ENCODE assay signal across 15 cellular contexts in the genomic region with DNA sequence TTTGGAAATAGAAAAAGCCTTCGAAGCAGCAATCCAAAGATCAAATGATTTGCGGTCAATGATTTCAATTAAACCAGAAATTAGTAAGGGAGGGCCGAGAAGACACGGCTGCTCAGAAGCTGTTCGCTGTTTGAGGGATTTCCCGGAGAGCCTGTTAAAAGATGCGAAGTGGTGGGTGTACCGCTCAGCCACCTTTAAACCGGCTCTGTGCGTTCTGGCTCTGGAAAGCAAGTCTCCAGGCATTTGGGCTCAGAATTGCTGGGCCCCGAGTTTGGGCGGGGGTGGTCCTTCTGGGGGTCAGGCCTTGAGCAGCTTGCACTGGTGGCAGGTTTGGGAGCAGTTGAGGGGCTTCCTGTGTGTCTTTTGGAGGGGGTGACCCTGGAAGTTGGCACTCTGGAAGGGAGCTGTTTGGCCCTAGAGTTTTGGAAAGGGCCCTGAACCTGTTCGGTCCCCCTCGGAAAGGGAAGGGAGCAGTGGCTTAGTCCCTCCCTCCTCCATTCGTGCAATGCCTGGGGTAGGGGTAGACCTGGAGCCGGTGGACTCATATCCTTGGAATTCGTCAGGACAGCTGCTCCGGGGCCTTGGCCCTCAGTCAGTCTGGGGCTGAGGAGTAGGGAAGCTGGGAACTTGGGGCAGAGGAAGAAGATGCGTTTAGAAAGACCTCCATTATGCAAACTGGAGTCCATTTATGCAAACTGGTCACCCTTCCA. TPM values are rescaled to one million over a fixed set of nuclear protein-coding genes. Genes with fewer than 3 reads are reported as not detected.
DNase-seq lines count a peak whose midpoint lies in the region; ATAC-seq and TF ChIP-seq lines count a peak whose summit lies in the region.
"Had no signal": no experiment of that assay in that cellular context is flagged by ENCODE, and none has a peak within 500 bp of the region (broad histone marks: within the 10 kb centered on the region; RNA-seq: fewer than 3 reads in every experiment).

No MANE protein-coding gene starts in this region.

- peak overlapping the region; percentile 53 for H3K4me2 ChIP-seq in H9 (ENCODE audit: insufficient read depth, insufficient read length, low read length)

- H3K27ac Mint-ChIP-seq in H9, result no peak overlapping the region
- H3K27ac Mint-ChIP-seq in activated T-cell treated with anti-CD3 and anti-CD28 coated beads, Interleukin-2, amount 50 U/mL, for 72 hours, result no peak overlapping the region
- peak overlapping the region in 1 of 3 experiments; percentile 64 for H3K27ac Mint-ChIP-seq in nephron
- H3K27ac Mint-ChIP-seq in immature natural killer cell, result no peak overlapping the region
- H3K27ac Mint-ChIP-seq: activated B cell treated with CpG ODN at 0.5 μM for 24 hours had no signal

- H3K27me3 ChIP-seq in H9 (ENCODE audit: insufficient read depth, low read length), result peaks cover 98% of the 10 kb centered on the region

- peaks cover 10% of the 10 kb centered on the region for H3K23me2 ChIP-seq in H9 (ENCODE audit: insufficient read length, low read depth, low read length, poor library complexity, severe bottlenecking)

- H4K91ac ChIP-seq in H9 (ENCODE audit: insufficient read length, low read depth, low read length), result no peak overlapping the region

- TF ChIP-seq CTCF in C4-2B (conservative IDR thresholded peaks at IDR 0.05) (no peak), H9 (conservative IDR thresholded peaks at IDR 0.05) (no peak), nephron (IDR thresholded peaks at IDR 0.05; ENCODE audit: unreplicated experiment in 3 of 3) (no peak)

- H3K4me3 Mint-ChIP-seq in H9 (peak overlapping the region in 1 of 2 experiments; percentile 73; a peak in 3 of 5 replicates), nephron (peak overlapping the region; percentile 72 to 84 (median 77)), immature natural killer cell (peak overlapping the region in 1 of 5 donors; percentile 13)
- peak overlapping the region; percentile 70 to 89 for H3K4me3 Mint-ChIP-seq in activated T-cell treated with anti-CD3 and anti-CD28 coated beads, Interleukin-2, amount 50 U/mL, for 72 hours
- H3K4me3 Mint-ChIP-seq: activated B cell treated with CpG ODN at 0.5 μM for 24 hours had no signal

- no peak overlapping the region for H2BK15ac ChIP-seq in H9 (ENCODE audit: low read depth, low read length)

- WGBS in H9 (ENCODE audit: extremely low coverage, insufficient read length, low lambda C conversion rate), result no CpG with 5 or more reads among the region's 19 CpGs

- H3K36me3 Mint-ChIP-seq in H9 (ENCODE audit: insufficient read depth in 1 of 3, low read depth in 3 of 3) (peaks cover 0 to 2% (median under 1%) of the 10 kb centered on the region in 3 experiments; a peak in 3 of 7 replicates), nephron (ENCODE audit: low read depth) (no peaks in the 10 kb centered on the region), immature natural killer cell (peaks cover 0 to 7% (median 0%) of the 10 kb centered on the region in 3 donors)
- H3K36me3 Mint-ChIP-seq in activated T-cell treated with anti-CD3 and anti-CD28 coated beads, Interleukin-2, amount 50 U/mL, for 72 hours (ENCODE audit: insufficient read depth in 2 of 2), result peaks cover 0 to 5% of the 10 kb centered on the region in 2 donors

- H3K4me1 Mint-ChIP-seq in H9 (peaks cover 28 to 53% of the 10 kb centered on the region in 2 experiments), nephron (peaks cover 30% of the 10 kb centered on the region), immature natural killer cell (peaks cover 17 to 18% of the 10 kb centered on the region in 2 donors)
- H3K4me1 Mint-ChIP-seq in activated T-cell treated with anti-CD3 and anti-CD28 coated beads, Interleukin-2, amount 50 U/mL, for 72 hours (ENCODE audit: low read depth), result peaks cover 45% of the 10 kb centered on the region

- H3K4me1 ChIP-seq in H9 (ENCODE audit: insufficient read depth, low read length), result 0 out of 2 replicates have a peak, but pooled peaks cover 2% of the 10 kb centered on the region

- no peak overlapping the region for H3T11ph ChIP-seq in H9 (ENCODE audit: low read length)

- H3K79me2 ChIP-seq in H9 (ENCODE audit: insufficient read depth, low read length), result no peaks in the 10 kb centered on the region

- no peak overlapping the region for H2AK5ac ChIP-seq in H9 (ENCODE audit: insufficient read length, low read length)

- H2BK12ac ChIP-seq in H9 (ENCODE audit: insufficient read length, low read depth, low read length), result no peak overlapping the region

- peaks cover 2% of the 10 kb centered on the region for H4K20me1 ChIP-seq in H9 (ENCODE audit: control insufficient read depth, insufficient read depth, insufficient read length)

- H3K4ac ChIP-seq in H9 (ENCODE audit: low read depth, low read length), result no peak overlapping the region

- H3K18ac ChIP-seq in H9 (ENCODE audit: insufficient read length, low read depth, low read length), result no peak overlapping the region

- H3K9me3 Mint-ChIP-seq in H9 (peaks cover under 1 to 14% of the 10 kb centered on the region in 2 experiments; a peak in 3 of 5 replicates), nephron (no peaks in the 10 kb centered on the region), immature natural killer cell (no peaks in the 10 kb centered on the region)
- no peaks in the 10 kb centered on the region for H3K9me3 Mint-ChIP-seq in activated T-cell treated with anti-CD3 and anti-CD28 coated beads, Interleukin-2, amount 50 U/mL, for 72 hours
- H3K9me3 Mint-ChIP-seq: activated B cell treated with CpG ODN at 0.5 μM for 24 hours had no signal

- no peak overlapping the region for H3K56ac ChIP-seq in H9 (ENCODE audit: insufficient read length, low read depth, low read length)

- H4K8ac ChIP-seq in H9 (replicated peaks; ENCODE audit: insufficient read length, low read depth, low read length), result no peak overlapping the region

- no peaks in the 10 kb centered on the region for H3K9me3 ChIP-seq in H9 (ENCODE audit: control insufficient read depth, low read depth, low read length)
- H3K9me3 ChIP-seq: gastroesophageal sphincter, lower lobe of right lung had no signal

- no peak overlapping the region for H3K23ac ChIP-seq in H9 (ENCODE audit: insufficient read length, low read depth, low read length)

- peaks cover 98% of the 10 kb centered on the region for H3K27me3 Mint-ChIP-seq in H9 (ENCODE audit: low read depth)
- H3K27me3 Mint-ChIP-seq in activated T-cell treated with anti-CD3 and anti-CD28 coated beads, Interleukin-2, amount 50 U/mL, for 72 hours (ENCODE audit: low read depth), result peaks cover 70% of the 10 kb centered on the region
- peaks cover 97% of the 10 kb centered on the region for H3K27me3 Mint-ChIP-seq in nephron (ENCODE audit: low read depth)
- H3K27me3 Mint-ChIP-seq in immature natural killer cell (ENCODE audit: low read depth in 3 of 3), result peaks cover 18 to 37% (median 27%) of the 10 kb centered on the region in 3 donors

- H3K14ac ChIP-seq in H9 (ENCODE audit: insufficient read depth, low read length), result no peak overlapping the region

- no peak overlapping the region for H3K9ac ChIP-seq in H9 (ENCODE audit: extremely low read depth, insufficient read length, low read length)

- H2BK5ac ChIP-seq in H9 (ENCODE audit: insufficient read length, low read length), result no peak overlapping the region

- H2BK120ac ChIP-seq in H9 (ENCODE audit: low read depth, low read length, poor library complexity, severe bottlenecking), result no peak overlapping the region

- H3K27ac ChIP-seq in C4-2B (peak overlapping the region; percentile 76; the same call in 1 of the 2 replicates), H9 (ENCODE audit: insufficient read length, low read depth, low read length) (no peak overlapping the region)
- H3K27ac ChIP-seq: gastroesophageal sphincter, lower lobe of right lung had no signal

- peak; percentile 55 for DNase-seq in H9
- no peak for DNase-seq in activated T-cell treated with anti-CD3 and anti-CD28 coated beads, Interleukin-2, amount 50 U/mL, for 72 hours
- DNase-seq in NCI-H345 (lab: John Stamatoyannopoulos, UW), result no peak
- DNase-seq in immature natural killer cell, result no peak
- DNase-seq in amniotic stem cell (lab: John Stamatoyannopoulos, UW), result no peak
- DNase-seq: activated B cell treated with CpG ODN at 0.5 μM for 24 hours; activated naive CD4-positive, alpha-beta T cell; cortex of kidney; lower lobe of right lung; NCI-H446; Right ventricle myocardium superior had no signal

- ATAC-seq in activated T-cell treated with anti-CD3 and anti-CD28 coated beads, Interleukin-2, amount 50 U/mL, for 72 hours (replicated peaks in 1 of 2), result no peak
- no peak for ATAC-seq in HG02970 (IDR thresholded peaks at IDR 0.05; ENCODE audit: low FRiP score, unreplicated experiment)
- ATAC-seq: gastroesophageal sphincter, lower lobe of right lung had no signal

- H2BK20ac ChIP-seq in H9 (ENCODE audit: low read depth, low read length, poor library complexity, severe bottlenecking), result no peak overlapping the region

- no peaks in the 10 kb centered on the region for H3K79me1 ChIP-seq in H9 (ENCODE audit: insufficient read depth, low read depth, low read length, poor library complexity, severe bottlenecking)

- H2AFZ ChIP-seq in H9 (ENCODE audit: low read length), result no peak overlapping the region

- H4K5ac ChIP-seq in H9 (ENCODE audit: insufficient read length, low read depth, low read length), result no peak overlapping the region

RNA-seq across cellular contexts. Expression of gene SIM2, which starts 3.2 kb away (rescaled TPM):
- not detected in 2 replicates for total RNA-seq in H9 (2021)
- 1 to 10 TPM; 1.9 to 4.1 TPM for total RNA-seq in activated T-cell treated with anti-CD3 and anti-CD28 coated beads, Interleukin-2, amount 50 U/mL, for 72 hours
- polyA plus RNA-seq in immature natural killer cell, result not detected
- total RNA-seq: activated B cell treated with CpG ODN at 0.5 μM for 24 hours, lower lobe of right lung, Right ventricle myocardium superior had no signal
